ENCODE assay signal across 2 cellular contexts in genomic region chr20:46677608-46678007, GRCh38.
TF ChIP-seq lines count a peak whose summit lies in the region.

No MANE protein-coding gene starts in this region.

TF ChIP-seq in HepG2, 621 proteins besides CTCF, POLR2A, EP300 and RAD21:
- peak; percentile 45; the same call in 1 of the 2 replicates for TF ChIP-seq ZNF3 (CRISPR knock-in tag; IDR thresholded peaks at IDR 0.05)
- TF ChIP-seq EZH2 (conservative IDR thresholded peaks at IDR 0.05; ENCODE audit: low read depth, low read length) = no peak
- TF ChIP-seq ZSCAN29 (CRISPR knock-in tag; conservative IDR thresholded peaks at IDR 0.05) = 0 out of 2 replicates have a peak, but pooled peaks have one; percentile 14
- TF ChIP-seq, protein P1, sequence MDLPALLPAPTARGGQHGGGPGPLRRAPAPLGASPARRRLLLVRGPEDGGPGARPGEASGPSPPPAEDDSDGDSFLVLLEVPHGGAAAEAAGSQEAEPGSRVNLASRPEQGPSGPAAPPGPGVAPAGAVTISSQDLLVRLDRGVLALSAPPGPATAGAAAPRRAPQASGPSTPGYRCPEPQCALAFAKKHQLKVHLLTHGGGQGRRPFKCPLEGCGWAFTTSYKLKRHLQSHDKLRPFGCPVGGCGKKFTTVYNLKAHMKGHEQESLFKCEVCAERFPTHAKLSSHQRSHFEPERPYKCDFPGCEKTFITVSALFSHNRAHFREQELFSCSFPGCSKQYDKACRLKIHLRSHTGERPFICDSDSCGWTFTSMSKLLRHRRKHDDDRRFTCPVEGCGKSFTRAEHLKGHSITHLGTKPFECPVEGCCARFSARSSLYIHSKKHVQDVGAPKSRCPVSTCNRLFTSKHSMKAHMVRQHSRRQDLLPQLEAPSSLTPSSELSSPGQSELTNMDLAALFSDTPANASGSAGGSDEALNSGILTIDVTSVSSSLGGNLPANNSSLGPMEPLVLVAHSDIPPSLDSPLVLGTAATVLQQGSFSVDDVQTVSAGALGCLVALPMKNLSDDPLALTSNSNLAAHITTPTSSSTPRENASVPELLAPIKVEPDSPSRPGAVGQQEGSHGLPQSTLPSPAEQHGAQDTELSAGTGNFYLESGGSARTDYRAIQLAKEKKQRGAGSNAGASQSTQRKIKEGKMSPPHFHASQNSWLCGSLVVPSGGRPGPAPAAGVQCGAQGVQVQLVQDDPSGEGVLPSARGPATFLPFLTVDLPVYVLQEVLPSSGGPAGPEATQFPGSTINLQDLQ (CRISPR knock-in tag; IDR thresholded peaks at IDR 0.05) = 0 out of 2 replicates have a peak, but pooled peaks have one; percentile 40
- no peak for TF ChIP-seq HNRNPH1 (optimal IDR thresholded peaks at IDR 0.05; ENCODE audit: low read depth, low read length)
- TF ChIP-seq ZMYM3 (CRISPR knock-in tag; IDR thresholded peaks at IDR 0.05) = peak; percentile 30; the same call in 1 of the 2 replicates
- TF ChIP-seq HHEX (CRISPR knock-in tag; IDR thresholded peaks at IDR 0.05) = 0 out of 2 replicates have a peak, but pooled peaks have one; percentile 8
- peak; percentile 99; the same call in 1 of the 2 replicates for TF ChIP-seq ZNF180 (CRISPR knock-in tag; IDR thresholded peaks at IDR 0.05; ENCODE audit: borderline replicate concordance, low read depth)
- 0 out of 2 replicates have a peak, but pooled peaks have one; percentile 55 for TF ChIP-seq ZNF34 (CRISPR knock-in tag; IDR thresholded peaks at IDR 0.05; ENCODE audit: borderline replicate concordance)
- peak; percentile 68 for TF ChIP-seq ZFP36 (IDR thresholded peaks at IDR 0.05; ENCODE audit: borderline replicate concordance, low read depth, low read length, partially characterized antibody)
- TF ChIP-seq THAP11 (CRISPR knock-in tag; IDR thresholded peaks at IDR 0.05) = no peak
- TF ChIP-seq PAX8 (CRISPR knock-in tag; IDR thresholded peaks at IDR 0.05; ENCODE audit: borderline replicate concordance) = 0 out of 2 replicates have a peak, but pooled peaks have one; percentile 4
- no peak for TF ChIP-seq ZNF770 (CRISPR knock-in tag; IDR thresholded peaks at IDR 0.05)
- peak; percentile 79 for TF ChIP-seq FOSL2 (CRISPR knock-in tag; IDR thresholded peaks at IDR 0.05)
- 0 out of 2 replicates have a peak, but pooled peaks have one; percentile 65 for TF ChIP-seq FOXO4 (CRISPR knock-in tag; conservative IDR thresholded peaks at IDR 0.05)
- TF ChIP-seq, protein P2, sequence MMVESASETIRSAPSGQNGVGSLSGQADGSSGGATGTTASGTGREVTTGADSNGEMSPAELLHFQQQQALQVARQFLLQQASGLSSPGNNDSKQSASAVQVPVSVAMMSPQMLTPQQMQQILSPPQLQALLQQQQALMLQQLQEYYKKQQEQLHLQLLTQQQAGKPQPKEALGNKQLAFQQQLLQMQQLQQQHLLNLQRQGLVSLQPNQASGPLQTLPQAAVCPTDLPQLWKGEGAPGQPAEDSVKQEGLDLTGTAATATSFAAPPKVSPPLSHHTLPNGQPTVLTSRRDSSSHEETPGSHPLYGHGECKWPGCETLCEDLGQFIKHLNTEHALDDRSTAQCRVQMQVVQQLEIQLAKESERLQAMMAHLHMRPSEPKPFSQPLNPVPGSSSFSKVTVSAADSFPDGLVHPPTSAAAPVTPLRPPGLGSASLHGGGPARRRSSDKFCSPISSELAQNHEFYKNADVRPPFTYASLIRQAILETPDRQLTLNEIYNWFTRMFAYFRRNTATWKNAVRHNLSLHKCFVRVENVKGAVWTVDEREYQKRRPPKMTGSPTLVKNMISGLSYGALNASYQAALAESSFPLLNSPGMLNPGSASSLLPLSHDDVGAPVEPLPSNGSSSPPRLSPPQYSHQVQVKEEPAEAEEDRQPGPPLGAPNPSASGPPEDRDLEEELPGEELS (CRISPR knock-in tag; IDR thresholded peaks at IDR 0.05) = 0 out of 2 replicates have a peak, but pooled peaks have one; percentile 11
- no peak for TF ChIP-seq ZNF589 (CRISPR knock-in tag; conservative IDR thresholded peaks at IDR 0.05)

TF ChIP-seq in K562, 482 proteins besides CTCF, POLR2A, EP300 and RAD21:
- TF ChIP-seq TFE3 (CRISPR knock-in tag; IDR thresholded peaks at IDR 0.05) (no peak), ZFP36 (IDR thresholded peaks at IDR 0.05; ENCODE audit: low read depth, low read length, partially characterized antibody) (peak; percentile 31)
